In genomic region chr2:198863655-198864054, GRCh38 we compare ENCODE assay signal across 22 cellular contexts.
"Had no signal": no experiment of that assay in that cellular context is flagged by ENCODE, and none has a peak within 500 bp of the region (broad histone marks: within the 10 kb centered on the region; RNA-seq: fewer than 3 reads in every experiment).

No MANE protein-coding gene starts in this region.

- H3K27me3 ChIP-seq: colonic mucosa had no signal

- H3K4me2 ChIP-seq: PC-9 had no signal

- H3K27ac ChIP-seq: colonic mucosa, PC-9 had no signal

- H3K4me1 ChIP-seq: colonic mucosa had no signal

- ATAC-seq: activated T-cell treated with anti-CD3 and anti-CD28 coated beads, Interleukin-2, amount 50 U/mL, for 4 hours; activated T-helper 17 cell treated with anti-CD3 and anti-CD28 coated beads, Interleukin-2, amount 50 U/mL, for 72 hours; T-helper 17 cell had no signal

- H3K9me3 ChIP-seq: colonic mucosa had no signal

- H3K36me3 ChIP-seq: colonic mucosa had no signal

- H3K4me3 ChIP-seq: colonic mucosa, PC-9 had no signal

- H2AFZ ChIP-seq: PC-9 had no signal

- DNase-seq: activated B cell treated with CpG ODN at 0.5 μM for 24 hours; activated CD4-positive, alpha-beta memory T cell treated with anti-CD3 and anti-CD28 coated beads for 36 hours; activated CD4-positive, alpha-beta T cell treated with anti-CD3 and anti-CD28 coated beads for 1 hour; activated CD4-positive, alpha-beta T cell treated with anti-CD3 and anti-CD28 coated beads, Interleukin-2, amount 10 ng/mL, durations not matched to agents 7 days and 5 days; activated CD8-positive, alpha-beta memory T cell treated with anti-CD3 and anti-CD28 coated beads for 24 hours; activated gamma-delta T cell treated with Interleukin-2 at 50 U/mL for 16 hours; activated naive CD4-positive, alpha-beta T cell treated with anti-CD3 and anti-CD28 coated beads, Interleukin-2, amount 10 ng/mL, durations not matched to agents 7 days and 5 days; activated naive CD8-positive, alpha-beta T cell treated with anti-CD3 and anti-CD28 coated beads for 36 hours; activated T-cell treated with anti-CD3 and anti-CD28 coated beads, Interleukin-2, amount 50 U/mL, for 4 hours; caudate nucleus; colonic mucosa; MM.1S; NCI-H1105 treated with DMSO at 0.1 percent for 48 hours; NCI-H1436 treated with DMSO at 0.1 percent for 48 hours; NCI-H187; NCI-H2081; NCI-H510A treated with DMSO at 0.1 percent for 48 hours; PC-9; SIG-M5; T-helper 17 cell; T-helper 9 cell had no signal
